ENCODE assay signal across 26 cellular contexts in genomic region chr13:42322806-42323205, GRCh38.
"Had no signal": no experiment of that assay in that cellular context is flagged by ENCODE, and none has a peak within 500 bp of the region (broad histone marks: within the 10 kb centered on the region; RNA-seq: fewer than 3 reads in every experiment).

No MANE protein-coding gene starts in this region.

- H3K36me3 ChIP-seq: right lobe of liver, thoracic aorta, vagina had no signal

- H3K27me3 ChIP-seq: neutrophil, right lobe of liver, sigmoid colon, stomach, thyroid gland, tibial nerve, upper lobe of left lung, vagina had no signal

- DNase-seq: nephron progenitor cell; nucleus accumbens; posterior cingulate gyrus; psoas muscle; right cardiac atrium; right lobe of liver; sigmoid colon; small intestine; stimulated activated CD4-positive, alpha-beta T cell treated with anti-CD3 and anti-CD28 coated beads, Interleukin-15, amount 100 ng/mL, for 24 hours; stimulated activated CD4-positive, alpha-beta T cell treated with anti-CD3 and anti-CD28 coated beads, Interleukin-2, amount 100 ng/mL, for 24 hours; stimulated activated CD4-positive, alpha-beta T cell treated with anti-CD3 and anti-CD28 coated beads, Interleukin-2, amount 100 ng/mL, for 48 hours; stimulated activated CD4-positive, alpha-beta T cell treated with anti-CD3 and anti-CD28 coated beads, Interleukin-4, amount 100 ng/mL, for 24 hours; stimulated activated naive B cell treated with anti-CD40 and anti-IgM and Interleukin-4, amounts not matched to agents 10 μg/mL and 1 μg/mL and 100 μg/mL, for 72 hours; stimulated activated naive CD4-positive, alpha-beta T cell treated with Interleukin-2 at 50 U/mL for 16 hours; stomach; thyroid gland; trophoblast cell; upper lobe of left lung had no signal

- ATAC-seq: natural killer cell treated with Interleukin-12 subunit alpha and Interleukin-12 subunit beta and Interleukin-15 and Interleukin-18, amount 100 ng/mL, for 72 hours; psoas muscle; right cardiac atrium; stimulated activated effector memory CD8-positive, alpha-beta T cell treated with anti-CD3 and anti-CD28 coated beads, Interleukin-12 subunit alpha, Interleukin-12 subunit beta, amount 100 ng/mL, for 72 hours; stimulated activated naive B cell treated with anti-CD40 and anti-IgM and Interleukin-4, amounts not matched to agents 10 μg/mL and 1 μg/mL and 100 μg/mL, for 72 hours had no signal

- FAIRE-seq: small intestine, urothelium cell line had no signal

- H3K27ac ChIP-seq: neutrophil, parathyroid adenoma, psoas muscle, sigmoid colon, stomach, thoracic aorta, thyroid gland, tibial nerve, upper lobe of left lung, vagina had no signal

- H3K9ac ChIP-seq: parathyroid adenoma had no signal

- H3K9me3 ChIP-seq: neutrophil, psoas muscle, right lobe of liver, sigmoid colon, stomach, thoracic aorta, thyroid gland, tibial nerve, upper lobe of left lung, vagina had no signal

- H3K4me1 ChIP-seq: parathyroid adenoma, sigmoid colon, thyroid gland, upper lobe of left lung, vagina had no signal

- H3K4me3 ChIP-seq: psoas muscle, right lobe of liver, sigmoid colon, stomach, thoracic aorta, thyroid gland, tibial nerve, upper lobe of left lung, vagina had no signal
